In genomic region chr2:211745295-211746097, GRCh38 we compare ENCODE assay signal across 8 cellular contexts.
DNase-seq lines count a peak whose midpoint lies in the region; ATAC-seq and TF ChIP-seq lines count a peak whose summit lies in the region.

No MANE protein-coding gene starts in this region.

- H3K36me3 Mint-ChIP-seq in activated CD4-positive, alpha-beta T cell treated with anti-CD3 and anti-CD28 coated beads, Interleukin-2, amount 10 ng/mL, durations not matched to agents 24 days and 14 days (ENCODE audit: low read depth), result no peaks in the 10 kb centered on the region
- H3K36me3 Mint-ChIP-seq in stimulated activated naive B cell treated with anti-CD40 and anti-IgM and Interleukin-4, amounts not matched to agents 10 μg/mL and 1 μg/mL and 100 μg/mL, for 72 hours, result no peaks in the 10 kb centered on the region

- no peak overlapping the region for H3K4me3 Mint-ChIP-seq in activated CD4-positive, alpha-beta T cell treated with anti-CD3 and anti-CD28 coated beads, Interleukin-2, amount 10 ng/mL, durations not matched to agents 24 days and 14 days
- H3K4me3 Mint-ChIP-seq in stimulated activated naive B cell treated with anti-CD40 and anti-IgM and Interleukin-4, amounts not matched to agents 10 μg/mL and 1 μg/mL and 100 μg/mL, for 72 hours, result no peak overlapping the region

- H3K27ac Mint-ChIP-seq in activated CD4-positive, alpha-beta T cell treated with anti-CD3 and anti-CD28 coated beads, Interleukin-2, amount 10 ng/mL, durations not matched to agents 24 days and 14 days, result no peak overlapping the region
- no peak overlapping the region for H3K27ac Mint-ChIP-seq in stimulated activated naive B cell treated with anti-CD40 and anti-IgM and Interleukin-4, amounts not matched to agents 10 μg/mL and 1 μg/mL and 100 μg/mL, for 72 hours

- in situ Hi-C loops in astrocyte of the cerebellum (cut with HindIII; ENCODE audit: low sequenced_read_pairs), result no loop called here

- H3K4me3 ChIP-seq in astrocyte of the cerebellum (ENCODE audit: low read depth, low read length), result no peak overlapping the region

- ATAC-seq in GM21576 (IDR thresholded peaks at IDR 0.05; ENCODE audit: unreplicated experiment), result peak; percentile 96
- ATAC-seq in stimulated activated naive B cell treated with anti-CD40 and anti-IgM and Interleukin-4, amounts not matched to agents 10 μg/mL and 1 μg/mL and 100 μg/mL, for 72 hours (replicated peaks), result peak; percentile 58 to 85

- peak; percentile 95 for TF ChIP-seq CTCF in astrocyte of the cerebellum (IDR thresholded peaks at IDR 0.05; ENCODE audit: low read depth, low read length, missing control alignments)

- intact Hi-C loops in activated CD4-positive, alpha-beta T cell treated with anti-CD3 and anti-CD28 coated beads, Interleukin-2, amount 10 ng/mL, durations not matched to agents 24 days and 14 days (cut with micrococcal nuclease), result no loop called here

- no peaks in the 10 kb centered on the region for H3K4me1 Mint-ChIP-seq in activated CD4-positive, alpha-beta T cell treated with anti-CD3 and anti-CD28 coated beads, Interleukin-2, amount 10 ng/mL, durations not matched to agents 24 days and 14 days
- no peaks in the 10 kb centered on the region for H3K4me1 Mint-ChIP-seq in stimulated activated naive B cell treated with anti-CD40 and anti-IgM and Interleukin-4, amounts not matched to agents 10 μg/mL and 1 μg/mL and 100 μg/mL, for 72 hours

- no peaks in the 10 kb centered on the region for H3K27me3 Mint-ChIP-seq in activated CD4-positive, alpha-beta T cell treated with anti-CD3 and anti-CD28 coated beads, Interleukin-2, amount 10 ng/mL, durations not matched to agents 24 days and 14 days
- H3K27me3 Mint-ChIP-seq in stimulated activated naive B cell treated with anti-CD40 and anti-IgM and Interleukin-4, amounts not matched to agents 10 μg/mL and 1 μg/mL and 100 μg/mL, for 72 hours, result no peaks in the 10 kb centered on the region

- peak; percentile 74 for DNase-seq in activated CD4-positive, alpha-beta T cell treated with anti-CD3 and anti-CD28 coated beads, Interleukin-2, amount 10 ng/mL, durations not matched to agents 24 days and 14 days
- DNase-seq in activated CD4-positive, alpha-beta T cell treated with anti-CD3 and anti-CD28 coated beads, Interleukin-2, amount 50 U/mL, for 1 hour, result no peak
- DNase-seq in HS-27A (ENCODE audit: low read depth) (peak; percentile 12), NCI-H82 (lab: John Stamatoyannopoulos, UW) (peak; percentile 83), astrocyte of the cerebellum (ENCODE audit: low read depth) (peak; percentile 49), hypothalamus (lab: John Stamatoyannopoulos, UW) (peak in 27 of 51 donors; percentile 0 to 62 (median 29))
- peak; percentile 23 for DNase-seq in stimulated activated naive B cell treated with anti-CD40 and anti-IgM and Interleukin-4, amounts not matched to agents 10 μg/mL and 1 μg/mL and 100 μg/mL, for 72 hours

- no peaks in the 10 kb centered on the region for H3K9me3 Mint-ChIP-seq in activated CD4-positive, alpha-beta T cell treated with anti-CD3 and anti-CD28 coated beads, Interleukin-2, amount 10 ng/mL, durations not matched to agents 24 days and 14 days
- no peaks in the 10 kb centered on the region for H3K9me3 Mint-ChIP-seq in stimulated activated naive B cell treated with anti-CD40 and anti-IgM and Interleukin-4, amounts not matched to agents 10 μg/mL and 1 μg/mL and 100 μg/mL, for 72 hours
